Comparison of ENCODE assay signal across 1 cellular context in genomic region chr19:42285546-42285945, GRCh38.
A peak's percentile ranks its signal among the peaks of the same experiment; 100 is the strongest.
TF ChIP-seq lines count a peak whose summit lies in the region.

No MANE protein-coding gene starts in this region.

TF ChIP-seq in GM12878, 131 proteins besides CTCF, POLR2A, EP300 and RAD21:
- TF ChIP-seq SMC3 (IDR thresholded peaks at IDR 0.05; ENCODE audit: borderline replicate concordance, low read length), result 0 out of 2 replicates have a peak, but pooled peaks have one; percentile 10
- TF ChIP-seq IKZF1 (conservative IDR thresholded peaks at IDR 0.05), result peak; percentile 49; the same call in 1 of the 2 replicates
- TF ChIP-seq MEF2B (IDR thresholded peaks at IDR 0.05; ENCODE audit: partially characterized antibody, poor library complexity, severe bottlenecking), result peak; percentile 56
- no peak for TF ChIP-seq RCOR1 (conservative IDR thresholded peaks at IDR 0.05; ENCODE audit: low read depth, low read length)
- 0 out of 2 replicates have a peak, but pooled peaks have one; percentile 15 for TF ChIP-seq RELB (IDR thresholded peaks at IDR 0.05; ENCODE audit: low read depth)
- peak in 1 of 2 experiments; percentile 12; a peak in 2 of 4 replicates for TF ChIP-seq IKZF2 (IDR thresholded peaks at IDR 0.05)
- TF ChIP-seq SPI1 (IDR thresholded peaks at IDR 0.05; ENCODE audit: borderline replicate concordance, insufficient read depth, low read depth, low read length), result peak; percentile 55; the same call in 1 of the 2 replicates
- no peak for TF ChIP-seq CREB1 (IDR thresholded peaks at IDR 0.05; ENCODE audit: low read depth)
